Comparison of ENCODE assay signal across 1 cellular context in genomic region chr1:3070654-3071506, GRCh38.
TF ChIP-seq lines count a peak whose summit lies in the region.

No MANE protein-coding gene starts in this region.

TF ChIP-seq in HepG2, 621 proteins besides CTCF, POLR2A, EP300 and RAD21 (continued from another document and continues in another):
- TF ChIP-seq ZNF276 (CRISPR knock-in tag; IDR thresholded peaks at IDR 0.05; ENCODE audit: low read depth) (no peak), ZBTB7A (CRISPR knock-in tag; IDR thresholded peaks at IDR 0.05) (peak; percentile 65; the same call in 1 of the 2 replicates), ISL2 (CRISPR knock-in tag; IDR thresholded peaks at IDR 0.05) (no peak), ZSCAN12 (CRISPR knock-in tag; IDR thresholded peaks at IDR 0.05) (0 out of 2 replicates have a peak, but pooled peaks have one; percentile 24), PHF21A (CRISPR knock-in tag; IDR thresholded peaks at IDR 0.05) (peak; percentile 49; the same call in 1 of the 2 replicates), ZNF33B (CRISPR knock-in tag; IDR thresholded peaks at IDR 0.05) (0 out of 2 replicates have a peak, but pooled peaks have one; percentile 31), MED13 (CRISPR knock-in tag; IDR thresholded peaks at IDR 0.05) (no peak), RXRA (CRISPR knock-in tag; IDR thresholded peaks at IDR 0.05) (peak; percentile 47; the same call in 1 of the 2 replicates), ZNF501 (CRISPR knock-in tag; IDR thresholded peaks at IDR 0.05) (peak; percentile 82), ZNF512B (CRISPR knock-in tag; IDR thresholded peaks at IDR 0.05; ENCODE audit: borderline replicate concordance) (no peak), ZNF251 (CRISPR knock-in tag; IDR thresholded peaks at IDR 0.05) (no peak), HNRNPLL (IDR thresholded peaks at IDR 0.05; ENCODE audit: low read depth, low read length, poor library complexity, severe bottlenecking) (no peak), AHR (CRISPR knock-in tag; IDR thresholded peaks at IDR 0.05) (no peak), MXD1 (CRISPR knock-in tag; IDR thresholded peaks at IDR 0.05) (peak; percentile 50; the same call in 1 of the 2 replicates), MLLT10 (CRISPR knock-in tag; IDR thresholded peaks at IDR 0.05) (no peak), HNF1A (IDR thresholded peaks at IDR 0.05; ENCODE audit: low read depth) (no peak), HNF1A (CRISPR knock-in tag; IDR thresholded peaks at IDR 0.05; ENCODE audit: borderline replicate concordance) (no peak), KMT2A (CRISPR knock-in tag; IDR thresholded peaks at IDR 0.05) (0 out of 2 replicates have a peak, but pooled peaks have one; percentile 24), PAF1 (CRISPR knock-in tag; IDR thresholded peaks at IDR 0.05) (no peak), LBX2 (CRISPR knock-in tag; IDR thresholded peaks at IDR 0.05; ENCODE audit: borderline replicate concordance) (0 out of 2 replicates have a peak, but pooled peaks have one; percentile 39), ZNF724P (CRISPR knock-in tag; IDR thresholded peaks at IDR 0.05; ENCODE audit: borderline replicate concordance) (peak; percentile 62), ZFY (CRISPR knock-in tag; IDR thresholded peaks at IDR 0.05) (peak; percentile 83), KLF12 (CRISPR knock-in tag; IDR thresholded peaks at IDR 0.05; ENCODE audit: borderline replicate concordance) (peak; percentile 71; the same call in 1 of the 2 replicates), ADNP (CRISPR knock-in tag; IDR thresholded peaks at IDR 0.05) (no peak), ZC3H4 (CRISPR knock-in tag; IDR thresholded peaks at IDR 0.05; ENCODE audit: borderline replicate concordance) (no peak), RBM39 (IDR thresholded peaks at IDR 0.05; ENCODE audit: low read depth, low read length, poor library complexity, severe bottlenecking) (no peak), ZNF777 (CRISPR knock-in tag; IDR thresholded peaks at IDR 0.05) (peak; percentile 75), IRF9 (CRISPR knock-in tag; IDR thresholded peaks at IDR 0.05; ENCODE audit: borderline replicate concordance) (peak; percentile 61; the same call in 1 of the 2 replicates), KDM2A (CRISPR knock-in tag; IDR thresholded peaks at IDR 0.05; ENCODE audit: borderline replicate concordance, low read depth) (0 out of 2 replicates have a peak, but pooled peaks have one; percentile 18), HOXA5 (CRISPR knock-in tag; IDR thresholded peaks at IDR 0.05) (peak; percentile 55; the same call in 1 of the 2 replicates), TEAD2 (CRISPR knock-in tag; IDR thresholded peaks at IDR 0.05) (0 out of 2 replicates have a peak, but pooled peaks have one; percentile 64), ZNF142 (CRISPR knock-in tag; IDR thresholded peaks at IDR 0.05) (0 out of 2 replicates have a peak, but pooled peaks have one; percentile 20), RXRB (CRISPR knock-in tag; IDR thresholded peaks at IDR 0.05; ENCODE audit: borderline replicate concordance) (no peak), ZNF326 (CRISPR knock-in tag; IDR thresholded peaks at IDR 0.05; ENCODE audit: borderline replicate concordance) (no peak), ZNF567 (CRISPR knock-in tag; IDR thresholded peaks at IDR 0.05; ENCODE audit: borderline replicate concordance) (peak; percentile 41; the same call in 1 of the 2 replicates), ZNF354B (CRISPR knock-in tag; IDR thresholded peaks at IDR 0.05) (0 out of 2 replicates have a peak, but pooled peaks have one; percentile 72), ZNF451 (CRISPR knock-in tag; IDR thresholded peaks at IDR 0.05) (peak; percentile 48; the same call in 1 of the 2 replicates), ZUFSP (CRISPR knock-in tag; IDR thresholded peaks at IDR 0.05; ENCODE audit: borderline replicate concordance) (no peak), MED1 (CRISPR knock-in tag; IDR thresholded peaks at IDR 0.05) (peak; percentile 54), RCOR2 (CRISPR knock-in tag; IDR thresholded peaks at IDR 0.05) (no peak), TFAP4 (IDR thresholded peaks at IDR 0.05; ENCODE audit: borderline replicate concordance, low read depth) (no peak)
